In genomic region chr12:103928736-103929050, GRCh38 we compare ENCODE assay signal across 8 cellular contexts. TPM values are rescaled to one million over a fixed set of nuclear protein-coding genes. Genes with fewer than 3 reads are reported as not detected.
A peak's percentile ranks its signal among the peaks of the same experiment; 100 is the strongest.
DNase-seq lines count a peak whose midpoint lies in the region; ATAC-seq and TF ChIP-seq lines count a peak whose summit lies in the region.

No MANE protein-coding gene starts in this region.

- TF ChIP-seq POLR2A in suprapubic skin (IDR thresholded peaks at IDR 0.05), result no peak

- peak; percentile 17 for ATAC-seq in GM19397 (IDR thresholded peaks at IDR 0.05; ENCODE audit: unreplicated experiment)
- ATAC-seq in HG03571 (IDR thresholded peaks at IDR 0.05; ENCODE audit: unreplicated experiment), result peak; percentile 19
- ATAC-seq in activated B cell treated with CpG ODN at 0.5 μM for 24 hours (ENCODE audit: low read depth), result peak; percentile 1
- ATAC-seq in GM18858 (IDR thresholded peaks at IDR 0.05; ENCODE audit: unreplicated experiment), result no peak
- ATAC-seq in GM18519 (IDR thresholded peaks at IDR 0.05; ENCODE audit: low FRiP score, unreplicated experiment), result no peak

- no peaks in the 10 kb centered on the region for H3K9me3 Mint-ChIP-seq in activated B cell treated with CpG ODN at 0.5 μM for 24 hours

- H3K27ac ChIP-seq in coronary artery, result peak overlapping the region; percentile 94 to 95
- peak overlapping the region; percentile 86 for H3K27ac ChIP-seq in suprapubic skin

- WGBS in suprapubic skin, result 21% methylated on average over 12 of the region's 12 CpGs

- no peak for TF ChIP-seq EP300 in suprapubic skin (IDR thresholded peaks at IDR 0.05)

- H3K27me3 Mint-ChIP-seq in activated B cell treated with CpG ODN at 0.5 μM for 24 hours, result no peaks in the 10 kb centered on the region

- H3K9me3 ChIP-seq in mucosa of stomach (ENCODE audit: control insufficient read depth, low read length) (no peaks in the 10 kb centered on the region), suprapubic skin (no peaks in the 10 kb centered on the region)

- POLR2A ChIA-PET in activated B cell treated with CpG ODN at 0.5 μM for 24 hours (lab: Charles Lee), result interaction anchor here (0.6 to 4.0 kb wide), 16 partner anchors 9 to 1180 kb away, joined by 3 to 151 read pairs (median 12); partner anchors contain the start of genes HCFC2, NFYB, NT5DC3 and TDG

- peaks cover 43% of the 10 kb centered on the region for H3K36me3 Mint-ChIP-seq in activated B cell treated with CpG ODN at 0.5 μM for 24 hours (ENCODE audit: low read depth)

- H3K9ac ChIP-seq in mucosa of stomach (ENCODE audit: low read length), result peak overlapping the region; percentile 88

- peak overlapping the region; percentile 89 for H3K4me3 Mint-ChIP-seq in activated B cell treated with CpG ODN at 0.5 μM for 24 hours

- intact Hi-C loops in activated B cell treated with CpG ODN at 0.5 μM for 24 hours (cut with micrococcal nuclease), result loop anchor here (2.0 kb wide), 2 partner anchors 1866 to 1996 kb away; no protein-coding TSS in a partner anchor

- H3K27me3 ChIP-seq in mucosa of stomach (ENCODE audit: control insufficient read depth, insufficient read depth, low read length), result no peaks in the 10 kb centered on the region
- no peaks in the 10 kb centered on the region for H3K27me3 ChIP-seq in suprapubic skin

- no peaks in the 10 kb centered on the region for H3K36me3 ChIP-seq in mucosa of stomach (ENCODE audit: control insufficient read depth, insufficient read depth, low read length)
- peaks cover 5% of the 10 kb centered on the region for H3K36me3 ChIP-seq in suprapubic skin

- peaks cover 7% of the 10 kb centered on the region for H3K4me1 ChIP-seq in mucosa of stomach (ENCODE audit: control insufficient read depth, insufficient read depth, low read length)
- peaks cover 40% of the 10 kb centered on the region for H3K4me1 ChIP-seq in suprapubic skin

- H3K4me3 ChIP-seq in coronary artery (peak overlapping the region; percentile 77), mucosa of stomach (ENCODE audit: low read length) (peak overlapping the region; percentile 86), suprapubic skin (peak overlapping the region; percentile 86)

- peak overlapping the region; percentile 97 for H3K27ac Mint-ChIP-seq in activated B cell treated with CpG ODN at 0.5 μM for 24 hours

- CTCF ChIA-PET in activated B cell treated with CpG ODN at 0.5 μM for 24 hours (lab: Charles Lee), result interaction anchor here (1.0 to 1.1 kb wide), 2 partner anchors 28 to 45 kb away, joined by 3 to 4 read pairs; a partner anchor contains a TSS

- DNase-seq in activated B cell treated with CpG ODN at 0.5 μM for 24 hours (peak; percentile 58), coronary artery (ENCODE audit: low spot score) (no peak), suprapubic skin (ENCODE audit: low spot score in 2 of 2) (no peak)

- H3K4me1 Mint-ChIP-seq in activated B cell treated with CpG ODN at 0.5 μM for 24 hours, result peaks cover 67% of the 10 kb centered on the region

- TF ChIP-seq CTCF in activated B cell treated with CpG ODN at 0.5 μM for 24 hours (IDR thresholded peaks at IDR 0.05) (no peak), coronary artery (IDR thresholded peaks at IDR 0.05) (no peak), suprapubic skin (IDR thresholded peaks at IDR 0.05) (no peak)

RNA-seq across cellular contexts. Expression of gene HSP90B1, which starts 1.5 kb away (rescaled TPM):
- 346 and 368 TPM in 2 replicates for total RNA-seq in activated B cell treated with CpG ODN at 0.5 μM for 24 hours
- total RNA-seq in suprapubic skin, result 100 to 1,000 TPM; 138 to 156 (median 141) TPM

RNA-seq across cellular contexts. Expression of gene TDG, which starts 37.0 kb away (rescaled TPM):
- total RNA-seq in activated B cell treated with CpG ODN at 0.5 μM for 24 hours, result 31.5 and 34.2 TPM in 2 replicates
- 10 to 100 TPM; 23.4 to 42.2 (median 24.2) TPM for total RNA-seq in suprapubic skin

Comparison
In these comparisons a context has a peak if more than half of its experiments do, and no peak if none do; other contexts are left out.
1. ATAC-seq: peak in GM19397 (single experiment), HG03571 (single experiment) and activated B cell treated with CpG ODN at 0.5 μM for 24 hours (single experiment); none in GM18858 (single experiment) and GM18519 (single experiment).
2. Peak in every context shown above with its lines, with median percentiles within 50 percentile points of each other: H3K4me3 ChIP-seq.